11 cellular contexts compared by ENCODE assay signal in the genomic region with DNA sequence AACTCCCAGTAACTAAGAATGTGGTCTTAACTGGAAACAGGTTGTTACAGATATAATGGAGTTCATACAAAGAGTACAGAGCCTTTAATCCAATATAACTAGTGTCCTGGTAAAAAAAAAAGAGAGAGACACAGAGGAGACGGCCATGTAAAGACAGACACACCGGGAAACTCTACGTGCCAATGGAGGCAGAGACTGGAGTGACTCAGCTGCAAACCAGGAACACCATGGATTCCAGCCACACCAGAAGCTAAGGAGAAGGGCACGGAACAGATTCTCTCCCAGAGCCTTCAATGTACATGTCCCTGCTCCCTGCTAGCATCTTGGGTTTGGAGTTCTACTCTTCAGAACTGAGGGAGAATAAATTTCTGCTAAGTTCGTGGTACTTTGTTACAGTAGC. TPM values are rescaled to one million over a fixed set of nuclear protein-coding genes. Genes with fewer than 3 reads are reported as not detected.
DNase-seq lines count a peak whose midpoint lies in the region; ATAC-seq and TF ChIP-seq lines count a peak whose summit lies in the region.
"Had no signal": no experiment of that assay in that cellular context is flagged by ENCODE, and none has a peak within 500 bp of the region (broad histone marks: within the 10 kb centered on the region; RNA-seq: fewer than 3 reads in every experiment).

No MANE protein-coding gene starts in this region.

- peaks cover 30% of the 10 kb centered on the region for H3K4me1 ChIP-seq in PC-9 (replicated peaks; ENCODE audit: insufficient read depth)
- peaks cover 16% of the 10 kb centered on the region for H3K4me1 ChIP-seq in psoas muscle

- peak overlapping the region; percentile 34; the same call in 1 of the 2 replicates for H2AFZ ChIP-seq in PC-9

- H3K36me3 ChIP-seq in PC-9 (ENCODE audit: low read depth) (peaks cover 27% of the 10 kb centered on the region), psoas muscle (ENCODE audit: insufficient read depth in 1 of 2, low read depth in 1 of 2) (no peaks in the 10 kb centered on the region)

- H3K4me3 ChIP-seq in PC-9: peak overlapping the region; percentile 80
- peak overlapping the region; percentile 21 for H3K4me3 ChIP-seq in psoas muscle

- in situ Hi-C loops in G401 (cut with HindIII; ENCODE audit: low sequenced_read_pairs): no loop called here

- no peak for DNase-seq in activated T-cell treated with anti-CD3 and anti-CD28 coated beads, Interleukin-2, amount 50 U/mL, for 24 hours
- DNase-seq in activated T-cell treated with anti-CD3 and anti-CD28 coated beads for 4 hours (no peak), PC-9 (peak; percentile 63 to 82), epithelial cell of prostate (ENCODE audit: low read depth, low spot score) (no peak), psoas muscle (no peak), G401 (ENCODE audit: low spot score) (no peak), NCI-H2227 treated with DMSO at 0.1 percent for 48 hours (lab: John Stamatoyannopoulos, UW) (no peak), NCI-H226 (no peak)
- DNase-seq: C1 segment of cervical spinal cord; effector memory CD4-positive, alpha-beta T cell; NK-92 treated with Interleukin-12 subunit alpha and Interleukin-12 subunit beta, amount 100 ng/mL, for 24 hours had no signal

- H3K36me3 Mint-ChIP-seq in activated T-cell treated with anti-CD3 and anti-CD28 coated beads, Interleukin-2, amount 50 U/mL, for 24 hours (ENCODE audit: low read depth): peaks cover 74% of the 10 kb centered on the region

- H3K4me3 Mint-ChIP-seq in activated T-cell treated with anti-CD3 and anti-CD28 coated beads, Interleukin-2, amount 50 U/mL, for 24 hours: peak overlapping the region; percentile 97

- H3K4me2 ChIP-seq in PC-9: peak overlapping the region; percentile 89

- H3K27me3 Mint-ChIP-seq in activated T-cell treated with anti-CD3 and anti-CD28 coated beads, Interleukin-2, amount 50 U/mL, for 24 hours: no peaks in the 10 kb centered on the region

- CTCF ChIA-PET in PC-9 (lab: Charles Lee): interaction anchor here (0.6 kb wide), 1 partner anchor 29 kb away, joined by 3 read pairs; no protein-coding TSS in a partner anchor

- BruUV-seq in PC-9 (replicated peaks; lab: Mats Ljungman, UMichigan): no TSS peak

- H3K4me1 Mint-ChIP-seq in activated T-cell treated with anti-CD3 and anti-CD28 coated beads, Interleukin-2, amount 50 U/mL, for 24 hours (ENCODE audit: low read depth): peaks cover 47% of the 10 kb centered on the region

- peaks cover 33% of the 10 kb centered on the region for H3F3A ChIP-seq in PC-9 (ENCODE audit: insufficient read depth, low read depth)

- peak overlapping the region; percentile 99 for H3K27ac Mint-ChIP-seq in activated T-cell treated with anti-CD3 and anti-CD28 coated beads, Interleukin-2, amount 50 U/mL, for 24 hours

- H3K9me3 ChIP-seq in PC-9 (ENCODE audit: insufficient read depth, low read depth) (no peaks in the 10 kb centered on the region), psoas muscle (no peaks in the 10 kb centered on the region)

- peak; percentile 28 to 52 (median 37) for ATAC-seq in psoas muscle

- H3K27me3 ChIP-seq in PC-9 (ENCODE audit: insufficient read depth, low read depth): no peaks in the 10 kb centered on the region
- H3K27me3 ChIP-seq in psoas muscle (ENCODE audit: insufficient read depth in 3 of 3, low read length in 2 of 3): no peaks in the 10 kb centered on the region

- intact Hi-C loops in PC-9 (cut with micrococcal nuclease; ENCODE audit: unreplicated experiment) (no loop called here), psoas muscle (cut with DNase I) (no loop called here)

- POLR2A ChIA-PET in PC-9 (lab: Charles Lee; ENCODE audit: unreplicated experiment): interaction anchor here (0.6 kb wide), 1 partner anchor 161 kb away, joined by 4 read pairs; the partner anchor contains the start of gene TM4SF19

- TF ChIP-seq CTCF in PC-9 (conservative IDR thresholded peaks at IDR 0.05) (no peak), psoas muscle (IDR thresholded peaks at IDR 0.05) (no peak)

- peaks cover 4% of the 10 kb centered on the region; the same call in 1 of the 2 replicates for H4K20me1 ChIP-seq in PC-9 (ENCODE audit: insufficient read depth)

- H3K27ac ChIP-seq in PC-9 (peak overlapping the region; percentile 89), epithelial cell of prostate (peak overlapping the region; percentile 87), psoas muscle (peak overlapping the region; percentile 95)

- WGBS in psoas muscle, 3 donors: 29 to 60% (median 36%) methylated on average over 5 of the region's 5 CpGs

- H3K9me3 Mint-ChIP-seq in activated T-cell treated with anti-CD3 and anti-CD28 coated beads, Interleukin-2, amount 50 U/mL, for 24 hours: no peaks in the 10 kb centered on the region

- H3K9me2 ChIP-seq in PC-9 (ENCODE audit: insufficient read depth): no peaks in the 10 kb centered on the region

- peaks cover 93% of the 10 kb centered on the region for H3K79me2 ChIP-seq in PC-9 (ENCODE audit: low read depth)

RNA-seq across cellular contexts. Expression of gene RNF168, which starts 4.5 kb away (rescaled TPM):
- total RNA-seq in PC-9 (2021): 49.3 and 60.6 TPM in 2 replicates
- 10 to 100 TPM in 3 of 4 donors, 1 to 10 TPM in 1; 9.9 to 22.1 (median 15.8) TPM for total RNA-seq in psoas muscle
- polyA plus RNA-seq in psoas muscle: 10 to 100 TPM in 1 of 3 donors, 1 to 10 TPM in 2; 3.6 to 11.6 (median 9.9) TPM
- total RNA-seq in G401 (2014; rRNA removed; shearing (Covaris generic)): 9.5 and 13.6 TPM in 2 replicates

RNA-seq across cellular contexts. Expression of gene SMCO1, which starts 16.1 kb away (rescaled TPM):
- not detected in 2 replicates for total RNA-seq in PC-9 (2021)
- total RNA-seq in psoas muscle: 10 to 100 TPM in 2 of 4 donors, 1 to 10 TPM in 2; 1.2 to 16.9 (median 8.8) TPM
- 10 to 100 TPM in 1 of 3 donors, 1 to 10 TPM in 2; 4.1 to 11.4 (median 5.2) TPM for polyA plus RNA-seq in psoas muscle
- total RNA-seq in G401 (2014; rRNA removed; shearing (Covaris generic)): not detected in 2 replicates

Comparison
In these comparisons a context has a peak if more than half of its experiments do, and no peak if none do; other contexts are left out.
1. DNase-seq: peak in PC-9 (2 of 2); none in activated T-cell treated with anti-CD3 and anti-CD28 coated beads, Interleukin-2, amount 50 U/mL, for 24 hours (single experiment), activated T-cell treated with anti-CD3 and anti-CD28 coated beads for 4 hours (single experiment), epithelial cell of prostate (single experiment), psoas muscle (0 of 2), G401 (single experiment), NCI-H2227 treated with DMSO at 0.1 percent for 48 hours (single experiment) and NCI-H226 (single experiment).
2. Peak in every context shown above with its lines, with median percentiles within 50 percentile points of each other: H3K27ac ChIP-seq.